Comparison of ENCODE assay signal across 27 cellular contexts in the genomic region with DNA sequence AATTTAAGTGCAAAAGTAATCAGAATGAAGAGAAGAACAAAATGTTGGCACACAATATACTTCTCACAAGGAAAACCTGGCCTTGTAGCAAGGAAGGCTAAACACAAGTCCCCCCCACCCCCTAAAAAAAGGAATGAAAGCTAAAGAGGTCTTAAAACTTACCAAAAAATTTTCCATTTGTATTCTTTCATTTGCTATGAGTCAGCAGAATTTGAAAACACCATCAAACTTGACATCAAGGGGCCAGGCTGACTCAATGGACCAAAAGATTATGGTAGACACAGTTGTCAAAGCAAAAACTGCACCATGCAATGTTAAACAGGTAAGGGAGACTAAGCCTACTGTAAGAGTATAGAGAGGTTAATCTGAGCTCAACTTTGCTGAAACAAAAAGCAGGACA.
A peak's percentile ranks its signal among the peaks of the same experiment; 100 is the strongest.
DNase-seq lines count a peak whose midpoint lies in the region; ATAC-seq, FAIRE-seq and TF ChIP-seq lines count a peak whose summit lies in the region.
"Had no signal": no experiment of that assay in that cellular context is flagged by ENCODE, and none has a peak within 500 bp of the region (broad histone marks: within the 10 kb centered on the region; RNA-seq: fewer than 3 reads in every experiment).

No MANE protein-coding gene starts in this region.

- H2BK120ac ChIP-seq in IMR-90 (ENCODE audit: low read depth, low read length): no peak overlapping the region

- no peak overlapping the region for H3K27ac ChIP-seq in A549
- no peak overlapping the region for H3K27ac ChIP-seq in IMR-90 (ENCODE audit: insufficient read depth, low read length)
- peak overlapping the region; percentile 60 for H3K27ac ChIP-seq in ectodermal cell (ENCODE audit: insufficient read depth, low read depth, low read length, poor library complexity, severe bottlenecking)
- peak overlapping the region; percentile 70 for H3K27ac ChIP-seq in endodermal cell (ENCODE audit: low read depth, low read length)
- no peak overlapping the region for H3K27ac ChIP-seq in psoas muscle
- H3K27ac ChIP-seq: BLaER1 had no signal

- no peaks in the 10 kb centered on the region for H3K9me1 ChIP-seq in IMR-90 (ENCODE audit: insufficient read depth, low read length)

- H3K9me3 ChIP-seq in A549 (no peaks in the 10 kb centered on the region), IMR-90 (ENCODE audit: control insufficient read depth, insufficient read depth, low read length) (0 out of 2 replicates have a peak, but pooled peaks cover 2% of the 10 kb centered on the region), ectodermal cell (ENCODE audit: control insufficient read depth, low read length) (no peaks in the 10 kb centered on the region), endodermal cell (ENCODE audit: control insufficient read depth, low read length) (peaks cover 10% of the 10 kb centered on the region), psoas muscle (no peaks in the 10 kb centered on the region)
- H3K9me3 ChIP-seq: BLaER1 had no signal

- H2BK20ac ChIP-seq in IMR-90 (ENCODE audit: low read depth, low read length): no peak overlapping the region

- no peak for FAIRE-seq in A549 (lab: Jason Lieb, UNC)
- FAIRE-seq: A204.1, GM12878, GM12892 had no signal

- H3K27me3 ChIP-seq in IMR-90 (ENCODE audit: control insufficient read depth, insufficient read depth, low read length) (no peaks in the 10 kb centered on the region), ectodermal cell (ENCODE audit: control insufficient read depth, insufficient read depth, low read length, poor library complexity, severe bottlenecking) (no peaks in the 10 kb centered on the region), endodermal cell (ENCODE audit: control insufficient read depth, insufficient read depth, low read length, poor library complexity, severe bottlenecking) (no peaks in the 10 kb centered on the region), psoas muscle (ENCODE audit: insufficient read depth in 3 of 3, low read length in 2 of 3) (no peaks in the 10 kb centered on the region)
- H3K27me3 ChIP-seq: BE2C, BLaER1 had no signal

- H3K36me3 Mint-ChIP-seq in endodermal cell (ENCODE audit: low read depth): no peaks in the 10 kb centered on the region
- H3K36me3 Mint-ChIP-seq: CD14-positive monocyte; CD4-positive, alpha-beta memory T cell; CD4-positive, CD25-positive, alpha-beta regulatory T cell; CD8-positive, alpha-beta memory T cell had no signal

- no peak overlapping the region for H2BK15ac ChIP-seq in IMR-90 (ENCODE audit: low read depth, low read length)

- H3K9ac ChIP-seq in IMR-90 (ENCODE audit: low read depth, low read length) (no peak overlapping the region), endodermal cell (ENCODE audit: extremely low read depth, low read length, poor library complexity, severe bottlenecking) (no peak overlapping the region)
- H3K9ac ChIP-seq: BLaER1 had no signal

- TF ChIP-seq POLR2A in A549 (IDR thresholded peaks at IDR 0.05; ENCODE audit: low read length) (no peak), IMR-90 (IDR thresholded peaks at IDR 0.05; ENCODE audit: low read depth, low read length) (no peak)

- intact Hi-C loops in IMR-90 (cut with micrococcal nuclease): no loop called here
- intact Hi-C loops in psoas muscle (cut with DNase I): no loop called here

- no peak overlapping the region for H3K4me3 ChIP-seq in A549
- H3K4me3 ChIP-seq in IMR-90 (ENCODE audit: insufficient read depth, low read depth, low read length): no peak overlapping the region
- H3K4me3 ChIP-seq in ectodermal cell (ENCODE audit: insufficient read depth, low read depth, low read length): no peak overlapping the region
- H3K4me3 ChIP-seq in endodermal cell (ENCODE audit: low read length): no peak overlapping the region
- H3K4me3 ChIP-seq in psoas muscle: no peak overlapping the region
- H3K4me3 ChIP-seq: BLaER1, GM12878 had no signal

- TF ChIP-seq RAD21 in A549 (conservative IDR thresholded peaks at IDR 0.05 in 1 of 2, IDR thresholded peaks at IDR 0.05 in 1 of 2) (no peak), IMR-90 (IDR thresholded peaks at IDR 0.05; ENCODE audit: low read length) (no peak)

- H3K9me3 Mint-ChIP-seq in endodermal cell: peaks cover 26% of the 10 kb centered on the region

- POLR2A ChIA-PET in A549 (lab: Yijun Ruan, JAX): no interaction called here
- POLR2A ChIA-PET in IMR-90 (lab: Charles Lee; ENCODE audit: unreplicated experiment): no interaction called here

- H3K4me1 Mint-ChIP-seq in endodermal cell: no peaks in the 10 kb centered on the region
- H3K4me1 Mint-ChIP-seq: CD14-positive monocyte; CD4-positive, alpha-beta memory T cell; CD4-positive, CD25-positive, alpha-beta regulatory T cell; CD8-positive, alpha-beta memory T cell had no signal

- dilution Hi-C loops in IMR-90 (cut with HindIII; ENCODE audit: low sequenced_read_pairs, unreplicated experiment): no loop called here

- H3K79me1 ChIP-seq in IMR-90 (ENCODE audit: low read depth in 1 of 2, low read length in 2 of 2): no peaks in the 10 kb centered on the region

- H3K14ac ChIP-seq in IMR-90 (replicated peaks; ENCODE audit: low read depth, low read length): no peak overlapping the region

- H4K5ac ChIP-seq in IMR-90 (ENCODE audit: low read depth, low read length): no peak overlapping the region

- in situ Hi-C loops in IMR-90 (cut with MboI; ENCODE audit: low sequenced_read_pairs) (no loop called here), ACHN (cut with HindIII; ENCODE audit: low pct_ligation_motif_present, low pct_unique_long_range_greater_than_20kb, low sequenced_read_pairs) (no loop called here), GM13977 (cut with MboI; ENCODE audit: low pct_unique_long_range_greater_than_20kb, low sequenced_read_pairs, unreplicated experiment) (no loop called here)

- TF ChIP-seq CTCF in A549 (IDR thresholded peaks at IDR 0.05) (no peak), IMR-90 (conservative IDR thresholded peaks at IDR 0.05; ENCODE audit: low read depth, low read length) (no peak), endodermal cell (conservative IDR thresholded peaks at IDR 0.05) (no peak), psoas muscle (IDR thresholded peaks at IDR 0.05) (no peak), GM13977 (IDR thresholded peaks at IDR 0.05; ENCODE audit: extremely low read depth, insufficient read depth, missing control alignments) (no peak)

- no TSS peak for BruUV-seq in IMR-90 (replicated peaks; lab: Mats Ljungman, UMichigan)

- H3K4ac ChIP-seq in IMR-90 (ENCODE audit: low read depth, low read length): no peak overlapping the region

- H3K36me3 ChIP-seq in IMR-90 (ENCODE audit: control insufficient read depth, insufficient read depth, low read length) (no peaks in the 10 kb centered on the region), ectodermal cell (ENCODE audit: control insufficient read depth, insufficient read depth, low read length) (no peaks in the 10 kb centered on the region), endodermal cell (ENCODE audit: control insufficient read depth, insufficient read depth, low read length) (no peaks in the 10 kb centered on the region), psoas muscle (ENCODE audit: insufficient read depth in 1 of 2, low read depth in 1 of 2) (no peaks in the 10 kb centered on the region)
- H3K36me3 ChIP-seq: BE2C, BLaER1 had no signal

- H4K20me1 ChIP-seq in IMR-90 (ENCODE audit: insufficient read depth, low read length): no peaks in the 10 kb centered on the region
- H4K20me1 ChIP-seq: BLaER1 had no signal

- no peak for ATAC-seq in A549
- no peak for ATAC-seq in IMR-90 (ENCODE audit: low read depth)
- no peak for ATAC-seq in psoas muscle
- ATAC-seq in GM18873 (IDR thresholded peaks at IDR 0.05; ENCODE audit: low FRiP score, unreplicated experiment): no peak
- ATAC-seq: GM12878 had no signal

- no peak overlapping the region for H2AFZ ChIP-seq in IMR-90 (replicated peaks; ENCODE audit: low read length, poor library complexity)

- no peak for DNase-seq in A549 (ENCODE audit: low read depth in 1 of 2, low spot score in 1 of 2)
- DNase-seq in IMR-90: no peak
- no peak for DNase-seq in endodermal cell
- DNase-seq in psoas muscle: no peak
- DNase-seq in ACHN: no peak
- DNase-seq in GM13977 (ENCODE audit: low spot score): no peak
- DNase-seq: 8988T; BE2C; C1 segment of cervical spinal cord; CD4-positive, alpha-beta memory T cell; CD4-positive, CD25-positive, alpha-beta regulatory T cell; CD8-positive, alpha-beta memory T cell; COR-L47; DMS 273 treated with DMSO at 0.1 percent for 48 hours; DMS153; DMS53; DMS79; DND-41; EL; GDM1 had no signal

- no peak overlapping the region for H3K18ac ChIP-seq in IMR-90 (ENCODE audit: low read depth, low read length)

- H3K27ac Mint-ChIP-seq in endodermal cell: no peak overlapping the region
- H3K27ac Mint-ChIP-seq: CD14-positive monocyte; CD4-positive, alpha-beta memory T cell; CD4-positive, CD25-positive, alpha-beta regulatory T cell; CD8-positive, alpha-beta memory T cell had no signal

- no peak for TF ChIP-seq EP300 in A549 (IDR thresholded peaks at IDR 0.05)

- no peaks in the 10 kb centered on the region for H3K4me1 ChIP-seq in A549
- H3K4me1 ChIP-seq in IMR-90 (ENCODE audit: control insufficient read depth, insufficient read depth, low read length): no peaks in the 10 kb centered on the region
- no peaks in the 10 kb centered on the region for H3K4me1 ChIP-seq in ectodermal cell (ENCODE audit: control insufficient read depth, insufficient read depth, low read length)
- no peaks in the 10 kb centered on the region for H3K4me1 ChIP-seq in endodermal cell (ENCODE audit: control insufficient read depth, insufficient read depth, low read length)
- no peaks in the 10 kb centered on the region for H3K4me1 ChIP-seq in psoas muscle
- H3K4me1 ChIP-seq: BE2C, BLaER1 had no signal

- H2AK9ac ChIP-seq in IMR-90 (replicated peaks; ENCODE audit: low read depth, low read length, poor library complexity): no peak overlapping the region

- no peak overlapping the region for H2BK5ac ChIP-seq in IMR-90 (ENCODE audit: low read depth, low read length, poor library complexity, severe bottlenecking)

- no peak overlapping the region for H4K8ac ChIP-seq in IMR-90 (ENCODE audit: low read depth in 2 of 2, low read length in 2 of 2)

- CTCF ChIA-PET in A549 (lab: Yijun Ruan, JAX): no interaction called here
- CTCF ChIA-PET in IMR-90 (lab: Yijun Ruan, JAX): interaction anchor here (0.5 kb wide), 1 partner anchor 1309 kb away, joined by 5 read pairs; no protein-coding TSS in a partner anchor

- no peak overlapping the region for H3K56ac ChIP-seq in IMR-90 (ENCODE audit: extremely low read depth, insufficient read depth, low read length)

- H2AK5ac ChIP-seq in IMR-90 (ENCODE audit: low read depth, low read length): no peak overlapping the region

- no peak overlapping the region for H4K91ac ChIP-seq in IMR-90 (ENCODE audit: insufficient read depth, low read depth, low read length)

- peaks cover 95% of the 10 kb centered on the region for H3K27me3 Mint-ChIP-seq in endodermal cell (ENCODE audit: insufficient read depth)
- H3K27me3 Mint-ChIP-seq: CD4-positive, alpha-beta memory T cell; CD4-positive, CD25-positive, alpha-beta regulatory T cell; CD8-positive, alpha-beta memory T cell had no signal

- H3K4me2 ChIP-seq in A549: no peak overlapping the region
- no peak overlapping the region for H3K4me2 ChIP-seq in IMR-90 (ENCODE audit: low read depth, low read length)
- H3K4me2 ChIP-seq: BLaER1 had no signal

- H3K23ac ChIP-seq in IMR-90 (ENCODE audit: low read depth, low read length): no peak overlapping the region

- H3K4me3 Mint-ChIP-seq in endodermal cell: no peak overlapping the region
- H3K4me3 Mint-ChIP-seq: CD14-positive monocyte; CD4-positive, alpha-beta memory T cell; CD4-positive, CD25-positive, alpha-beta regulatory T cell; CD8-positive, alpha-beta memory T cell had no signal

Comparison
In these comparisons a context has a peak if more than half of its experiments do, and no peak if none do; other contexts are left out.
1. H3K27ac ChIP-seq: peak in ectodermal cell (single experiment) and endodermal cell (single experiment); none in A549 (0 of 2), IMR-90 (single experiment) and psoas muscle (single experiment).